1 cellular context compared by ENCODE assay signal in genomic region chr6:52190409-52190808, GRCh38.
TF ChIP-seq lines count a peak whose summit lies in the region.

No MANE protein-coding gene starts in this region.

TF ChIP-seq in GM12878, 131 proteins besides CTCF, POLR2A, EP300 and RAD21 (continued from another document):
- TF ChIP-seq ATF2 (IDR thresholded peaks at IDR 0.05; ENCODE audit: low read length) (peak; percentile 37; the same call in 1 of the 2 replicates), SPI1 (IDR thresholded peaks at IDR 0.05; ENCODE audit: borderline replicate concordance, insufficient read depth, low read depth, low read length) (no peak), NR2C1 (IDR thresholded peaks at IDR 0.05) (no peak), CEBPZ (IDR thresholded peaks at IDR 0.05; ENCODE audit: low read depth, low read length) (no peak), E4F1 (IDR thresholded peaks at IDR 0.05; ENCODE audit: borderline replicate concordance, partially characterized antibody) (no peak), RELB (IDR thresholded peaks at IDR 0.05; ENCODE audit: low read depth) (no peak), TBL1XR1 (IDR thresholded peaks at IDR 0.05; ENCODE audit: low read depth, low read length) (no peak), YY1 (IDR thresholded peaks at IDR 0.05; ENCODE audit: low read depth, low read length) (no peak), NRF1 (conservative IDR thresholded peaks at IDR 0.05; ENCODE audit: low read depth, low read length) (no peak), SUPT20H (IDR thresholded peaks at IDR 0.05; ENCODE audit: borderline replicate concordance, control insufficient read depth, low read depth, low read length) (no peak), IRF4 (IDR thresholded peaks at IDR 0.05; ENCODE audit: low read depth, low read length) (peak; percentile 69; the same call in 1 of the 2 replicates), NFIC (IDR thresholded peaks at IDR 0.05; ENCODE audit: low read depth, low read length) (0 out of 2 replicates have a peak, but pooled peaks have one; percentile 25), CHD1 (IDR thresholded peaks at IDR 0.05; ENCODE audit: low read depth, low read length) (no peak)
